In the genomic region with DNA sequence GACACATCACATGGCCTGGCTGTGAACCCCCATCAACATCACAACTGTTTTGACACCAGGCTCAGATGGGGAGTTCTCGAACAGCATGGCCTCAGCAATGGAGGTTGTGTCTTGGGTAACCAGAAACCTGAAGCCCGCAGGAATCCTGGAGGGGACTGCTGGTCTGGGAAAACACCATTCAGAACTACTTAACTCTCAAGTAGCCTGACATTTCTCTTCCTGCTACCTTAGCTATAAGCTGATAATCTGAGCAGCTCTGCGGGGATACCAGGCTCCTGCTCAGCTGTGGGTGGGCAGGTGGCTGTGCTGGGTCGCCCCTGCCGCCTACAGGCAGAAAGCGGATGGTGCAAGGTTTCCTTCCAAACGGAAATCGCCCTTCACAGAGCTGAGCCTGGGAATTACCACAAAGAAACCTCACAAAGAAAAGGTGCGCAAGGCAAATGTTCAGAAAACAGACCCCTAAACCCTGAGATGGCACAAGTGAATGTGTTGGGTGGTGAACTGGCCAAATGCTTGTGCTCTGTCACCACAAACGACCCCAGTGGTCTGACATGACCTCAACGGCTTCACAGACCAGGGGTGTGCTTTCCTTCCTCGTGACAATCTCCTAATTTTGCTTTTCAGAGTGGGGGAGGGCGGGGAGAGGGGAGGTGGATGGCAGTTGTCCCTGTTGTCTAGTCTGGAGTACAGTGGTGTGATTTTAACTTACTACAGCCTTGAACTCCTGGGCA, we compare ENCODE assay signal across 8 cellular contexts. TPM values are rescaled to one million over a fixed set of nuclear protein-coding genes. Genes with fewer than 3 reads are reported as not detected.
DNase-seq lines count a peak whose midpoint lies in the region; ATAC-seq and TF ChIP-seq lines count a peak whose summit lies in the region.

No MANE protein-coding gene starts in this region.

- H3K27me3 ChIP-seq in HUES6 (ENCODE audit: control insufficient read depth, insufficient read depth, low read length) (no peaks in the 10 kb centered on the region), vagina (no peaks in the 10 kb centered on the region)

- no peaks in the 10 kb centered on the region for H3K9me3 ChIP-seq in HUES6 (ENCODE audit: control insufficient read depth, insufficient read depth, low read depth, low read length)
- no peaks in the 10 kb centered on the region for H3K9me3 ChIP-seq in vagina

- H3K4me1 Mint-ChIP-seq in glutamatergic neuron (ENCODE audit: low read depth, unreplicated experiment) = peaks cover 12% of the 10 kb centered on the region

- H3K27ac ChIP-seq in HUES6 (ENCODE audit: low read depth, low read length) (0 out of 2 replicates have a peak overlapping the region, but pooled peaks have one; percentile 7), vagina (peak overlapping the region; percentile 74)

- H3K36me3 ChIP-seq in HUES6 (ENCODE audit: control insufficient read depth, insufficient read depth, low read length) (peaks cover 36% of the 10 kb centered on the region), vagina (peaks cover 0 to 24% of the 10 kb centered on the region in 2 donors)

- peaks cover 4% of the 10 kb centered on the region for H3K9me3 Mint-ChIP-seq in glutamatergic neuron (ENCODE audit: unreplicated experiment)

- TF ChIP-seq POLR2A in vagina (IDR thresholded peaks at IDR 0.05) = no peak

- H3K4me1 ChIP-seq in HUES6 (ENCODE audit: control insufficient read depth, insufficient read depth, low read length) = peaks cover 48% of the 10 kb centered on the region
- peaks cover 47% of the 10 kb centered on the region for H3K4me1 ChIP-seq in vagina

- H3K9ac ChIP-seq in HUES6 (ENCODE audit: low read length) = peak overlapping the region; percentile 39

- TF ChIP-seq CTCF in glutamatergic neuron (IDR thresholded peaks at IDR 0.05; ENCODE audit: partially characterized antibody, unreplicated experiment) (peak; percentile 94), vagina (IDR thresholded peaks at IDR 0.05) (peak; percentile 35 to 70 (median 47))

- no peak overlapping the region for H3K4me3 Mint-ChIP-seq in glutamatergic neuron (ENCODE audit: unreplicated experiment)

- intact Hi-C loops in vagina (cut with DNase I) = no loop called here

- H3K27ac Mint-ChIP-seq in glutamatergic neuron (ENCODE audit: unreplicated experiment) = peak overlapping the region; percentile 67

- no peaks in the 10 kb centered on the region for H3K36me3 Mint-ChIP-seq in glutamatergic neuron (ENCODE audit: unreplicated experiment)

- H3K4me3 ChIP-seq in HUES6 (ENCODE audit: low read depth, low read length) (no peak overlapping the region), vagina (no peak overlapping the region)

- ATAC-seq in GM21526 (IDR thresholded peaks at IDR 0.05; ENCODE audit: low FRiP score, unreplicated experiment) = peak; percentile 77

- H3K27me3 Mint-ChIP-seq in glutamatergic neuron (ENCODE audit: unreplicated experiment) = peaks cover 3% of the 10 kb centered on the region

- DNase-seq in Daoy (ENCODE audit: low read depth) (peak; percentile 71), OCI-M2 (lab: John Stamatoyannopoulos, UW; ENCODE audit: unreplicated experiment) (peak; percentile 44), glutamatergic neuron (peak; percentile 83), pons (ENCODE audit: low spot score) (peak; percentile 41), vagina (ENCODE audit: extremely low spot score in 2 of 2) (no peak)
- peak; percentile 41 for DNase-seq in activated effector memory CD4-positive, alpha-beta T cell treated with Interleukin-2 at 50 U/mL for 16 hours

RNA-seq across cellular contexts. Expression of a gene that starts 29.5 kb away (rescaled TPM):
- total RNA-seq in Daoy (2014; rRNA removed; shearing (Covaris generic)) = 129 and 152 TPM in 2 replicates
- total RNA-seq in glutamatergic neuron (ENCODE audit: unreplicated experiment) = 43.2 TPM
- 159 TPM for total RNA-seq in vagina

RNA-seq across cellular contexts. Expression of a gene that starts 29.8 kb away (rescaled TPM):
- 8.3 and 12.1 TPM in 2 replicates for total RNA-seq in Daoy (2014; rRNA removed; shearing (Covaris generic))
- total RNA-seq in glutamatergic neuron (ENCODE audit: unreplicated experiment) (4.8 TPM), vagina (8.6 TPM)

Comparison
In these comparisons a context has a peak if more than half of its experiments do, and no peak if none do; other contexts are left out.
1. DNase-seq: peak in Daoy (single experiment), OCI-M2 (single experiment), activated effector memory CD4-positive, alpha-beta T cell treated with Interleukin-2 at 50 U/mL for 16 hours (single experiment), glutamatergic neuron (single experiment) and pons (single experiment); none in vagina (0 of 2).